Comparison of ENCODE assay signal across 13 cellular contexts in genomic region chr4:140185725-140186124, GRCh38. TPM values are rescaled to one million over a fixed set of nuclear protein-coding genes. Genes with fewer than 3 reads are reported as not detected.
A peak's percentile ranks its signal among the peaks of the same experiment; 100 is the strongest.
DNase-seq lines count a peak whose midpoint lies in the region; ATAC-seq, FAIRE-seq and TF ChIP-seq lines count a peak whose summit lies in the region.
"Had no signal": no experiment of that assay in that cellular context is flagged by ENCODE, and none has a peak within 500 bp of the region (broad histone marks: within the 10 kb centered on the region; RNA-seq: fewer than 3 reads in every experiment).

No MANE protein-coding gene starts in this region.

- intact Hi-C loops in lower lobe of right lung (cut with DNase I) = no loop called here

- H3K27me3 ChIP-seq in neural cell (ENCODE audit: insufficient read depth, low read depth, low read length) (no peaks in the 10 kb centered on the region), lower lobe of right lung (ENCODE audit: low read depth) (no peaks in the 10 kb centered on the region)

- H3K4me3 ChIP-seq in neural cell (ENCODE audit: low read length) = no peak overlapping the region
- H3K4me3 ChIP-seq in lower lobe of right lung = no peak overlapping the region

- TF ChIP-seq EP300 in neural cell (conservative IDR thresholded peaks at IDR 0.05; ENCODE audit: poor library complexity, severe bottlenecking) = no peak

- no peak overlapping the region for H3K4me2 ChIP-seq in neural cell (ENCODE audit: low read length)

- FAIRE-seq in urothelium cell line (lab: Jason Lieb, UNC) = no peak

- no peak for TF ChIP-seq RAD21 in neural cell (conservative IDR thresholded peaks at IDR 0.05)

- no peaks in the 10 kb centered on the region for H4K20me1 ChIP-seq in neural cell (ENCODE audit: insufficient read depth)

- H3K9me3 ChIP-seq in neural cell (ENCODE audit: low read length) = no peaks in the 10 kb centered on the region
- H3K9me3 ChIP-seq in lower lobe of right lung = no peaks in the 10 kb centered on the region
- H3K9me3 ChIP-seq: Caco-2 had no signal

- H3K27ac ChIP-seq in neural cell (ENCODE audit: low read length) (peak overlapping the region; percentile 40), lower lobe of right lung (no peak overlapping the region)

- peaks cover 15% of the 10 kb centered on the region for H3K4me1 ChIP-seq in lower lobe of right lung
- H3K4me1 ChIP-seq: Caco-2 had no signal

- H3K36me3 ChIP-seq in neural cell (ENCODE audit: insufficient read depth, low read length) = no peaks in the 10 kb centered on the region
- H3K36me3 ChIP-seq in lower lobe of right lung = no peaks in the 10 kb centered on the region

- no peak for ATAC-seq in lower lobe of right lung

- no peaks in the 10 kb centered on the region for H3K79me2 ChIP-seq in neural cell (replicated peaks; ENCODE audit: insufficient read depth, low read length)

- H2AFZ ChIP-seq in neural cell (ENCODE audit: low read depth, low read length) = no peak overlapping the region

- DNase-seq in NCI-H1105 treated with DMSO at 0.1 percent for 48 hours (lab: John Stamatoyannopoulos, UW) = peak; percentile 43
- no peak for DNase-seq in NCI-H1105 (lab: John Stamatoyannopoulos, UW)
- peak; percentile 58 for DNase-seq in NCI-H1417 treated with DMSO at 0.1 percent for 48 hours (lab: John Stamatoyannopoulos, UW)
- DNase-seq in NCI-H774 (lab: John Stamatoyannopoulos, UW) = peak; percentile 4
- DNase-seq in lower lobe of right lung = no peak
- no peak for DNase-seq in iPS-NIHi11 (ENCODE audit: low spot score)
- DNase-seq in urothelium cell line (ENCODE audit: low spot score) = no peak
- DNase-seq: C1 segment of cervical spinal cord, Caco-2, MV-4-11, NCI-H2107, SIG-M5 had no signal

- H3K9ac ChIP-seq in neural cell (ENCODE audit: low read length) = no peak overlapping the region

- no peak for TF ChIP-seq CTCF in neural cell (IDR thresholded peaks at IDR 0.05; ENCODE audit: poor library complexity, severe bottlenecking)
- no peak for TF ChIP-seq CTCF in lower lobe of right lung (IDR thresholded peaks at IDR 0.05)

- H3K9me2 ChIP-seq in neural cell (ENCODE audit: insufficient read depth, low read length) = no peaks in the 10 kb centered on the region

- H3F3A ChIP-seq in neural cell (ENCODE audit: insufficient read depth, low read length, poor library complexity, severe bottlenecking) = no peaks in the 10 kb centered on the region

TF ChIP-seq in neural cell, 6 proteins besides CTCF, POLR2A, EP300 and RAD21:
- no peak for TF ChIP-seq EZH2 (IDR thresholded peaks at IDR 0.05; ENCODE audit: borderline replicate concordance, insufficient read depth, low read length, poor library complexity, severe bottlenecking)
- no peak for TF ChIP-seq TAF1 (IDR thresholded peaks at IDR 0.05; ENCODE audit: low read depth)
- TF ChIP-seq SMC3 (conservative IDR thresholded peaks at IDR 0.05; ENCODE audit: poor library complexity) = no peak
- TF ChIP-seq, protein P1, sequence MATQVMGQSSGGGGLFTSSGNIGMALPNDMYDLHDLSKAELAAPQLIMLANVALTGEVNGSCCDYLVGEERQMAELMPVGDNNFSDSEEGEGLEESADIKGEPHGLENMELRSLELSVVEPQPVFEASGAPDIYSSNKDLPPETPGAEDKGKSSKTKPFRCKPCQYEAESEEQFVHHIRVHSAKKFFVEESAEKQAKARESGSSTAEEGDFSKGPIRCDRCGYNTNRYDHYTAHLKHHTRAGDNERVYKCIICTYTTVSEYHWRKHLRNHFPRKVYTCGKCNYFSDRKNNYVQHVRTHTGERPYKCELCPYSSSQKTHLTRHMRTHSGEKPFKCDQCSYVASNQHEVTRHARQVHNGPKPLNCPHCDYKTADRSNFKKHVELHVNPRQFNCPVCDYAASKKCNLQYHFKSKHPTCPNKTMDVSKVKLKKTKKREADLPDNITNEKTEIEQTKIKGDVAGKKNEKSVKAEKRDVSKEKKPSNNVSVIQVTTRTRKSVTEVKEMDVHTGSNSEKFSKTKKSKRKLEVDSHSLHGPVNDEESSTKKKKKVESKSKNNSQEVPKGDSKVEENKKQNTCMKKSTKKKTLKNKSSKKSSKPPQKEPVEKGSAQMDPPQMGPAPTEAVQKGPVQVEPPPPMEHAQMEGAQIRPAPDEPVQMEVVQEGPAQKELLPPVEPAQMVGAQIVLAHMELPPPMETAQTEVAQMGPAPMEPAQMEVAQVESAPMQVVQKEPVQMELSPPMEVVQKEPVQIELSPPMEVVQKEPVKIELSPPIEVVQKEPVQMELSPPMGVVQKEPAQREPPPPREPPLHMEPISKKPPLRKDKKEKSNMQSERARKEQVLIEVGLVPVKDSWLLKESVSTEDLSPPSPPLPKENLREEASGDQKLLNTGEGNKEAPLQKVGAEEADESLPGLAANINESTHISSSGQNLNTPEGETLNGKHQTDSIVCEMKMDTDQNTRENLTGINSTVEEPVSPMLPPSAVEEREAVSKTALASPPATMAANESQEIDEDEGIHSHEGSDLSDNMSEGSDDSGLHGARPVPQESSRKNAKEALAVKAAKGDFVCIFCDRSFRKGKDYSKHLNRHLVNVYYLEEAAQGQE (IDR thresholded peaks at IDR 0.05; ENCODE audit: borderline replicate concordance) = no peak
- no peak for TF ChIP-seq POLR2AphosphoS5 (IDR thresholded peaks at IDR 0.05)

RNA-seq across cellular contexts. Expression of gene MAML3, which starts 31.7 kb away (rescaled TPM):
- 10.2 and 10.4 TPM in 2 replicates for polyA plus RNA-seq in neural cell
- 40.7 and 43.3 TPM in 2 replicates for polyA minus RNA-seq in neural cell
- 12.5 TPM for total RNA-seq in lower lobe of right lung

Comparison
In these comparisons a context has a peak if more than half of its experiments do, and no peak if none do; other contexts are left out.
1. DNase-seq: peak in NCI-H1105 treated with DMSO at 0.1 percent for 48 hours (single experiment), NCI-H1417 treated with DMSO at 0.1 percent for 48 hours (single experiment) and NCI-H774 (single experiment); none in NCI-H1105 (single experiment), lower lobe of right lung (single experiment), iPS-NIHi11 (single experiment) and urothelium cell line (single experiment).